8 cellular contexts compared by ENCODE assay signal in the genomic region with DNA sequence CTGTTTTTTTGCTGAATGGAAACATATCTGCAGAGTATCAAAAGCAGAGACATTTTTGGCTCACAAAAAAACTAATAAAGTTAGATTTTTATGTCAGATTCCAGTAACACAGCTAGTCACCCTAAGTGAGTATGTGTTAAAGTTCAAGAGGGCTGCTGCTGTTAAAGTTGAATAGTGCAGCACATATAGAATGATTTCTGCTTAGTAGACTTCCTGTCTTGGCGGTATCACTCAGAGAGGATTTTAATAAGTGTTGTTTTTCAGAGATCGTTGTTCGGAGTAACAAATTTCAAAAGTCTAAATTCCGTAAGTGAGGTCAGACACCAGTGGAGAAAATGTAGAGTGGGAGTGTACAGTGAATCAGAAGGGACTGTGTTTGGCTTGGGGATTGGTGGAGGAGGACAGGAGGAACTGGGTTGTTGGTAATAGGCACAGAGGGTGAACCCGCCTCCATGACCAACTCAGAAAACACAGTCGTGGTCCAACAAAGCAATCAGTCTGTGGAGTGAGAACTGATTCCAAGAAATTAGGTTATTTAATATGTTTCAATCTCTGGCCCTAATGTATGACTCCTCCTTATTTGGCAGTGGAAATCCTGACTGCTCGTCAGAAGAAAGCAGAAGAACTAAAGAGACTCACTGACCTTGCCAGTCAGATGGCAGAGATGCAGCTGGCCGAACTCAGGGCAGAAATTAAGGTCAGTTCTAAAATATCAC. TPM values are rescaled to one million over a fixed set of nuclear protein-coding genes. Genes with fewer than 3 reads are reported as not detected.
DNase-seq lines count a peak whose midpoint lies in the region; ATAC-seq and TF ChIP-seq lines count a peak whose summit lies in the region.

No MANE protein-coding gene starts in this region.

- no peak overlapping the region for H3K4me2 ChIP-seq in parathyroid adenoma (ENCODE audit: low read length)

- H3K9me3 Mint-ChIP-seq in T-helper 1 cell treated with Interleukin-12 subunit alpha and Interleukin-12 subunit beta and Interleukin-4 antibody, amounts not matched to agents 30 μg/mL and 1 μg/mL, for 36 hours: no peaks in the 10 kb centered on the region

- intact Hi-C loops in posterior cingulate gyrus (cut with DNase I): no loop called here

- no peaks in the 10 kb centered on the region for H3K4me1 ChIP-seq in esophagus (ENCODE audit: control insufficient read depth in 2 of 2, insufficient read depth in 2 of 2, low read length in 1 of 2)
- no peaks in the 10 kb centered on the region for H3K4me1 ChIP-seq in parathyroid adenoma

- H3K9ac ChIP-seq in parathyroid adenoma: no peak overlapping the region

- no peaks in the 10 kb centered on the region for H3K79me2 ChIP-seq in parathyroid adenoma

- no peak for ATAC-seq in HG03439 (IDR thresholded peaks at IDR 0.05; ENCODE audit: unreplicated experiment)

- no peaks in the 10 kb centered on the region for H3K27me3 Mint-ChIP-seq in T-helper 1 cell treated with Interleukin-12 subunit alpha and Interleukin-12 subunit beta and Interleukin-4 antibody, amounts not matched to agents 30 μg/mL and 1 μg/mL, for 36 hours (ENCODE audit: low read depth)

- WGBS in esophagus, 2 donors: 58 to 64% methylated on average over 8 of the region's 8 CpGs

- H3K27ac ChIP-seq in esophagus (ENCODE audit: low read depth in 2 of 2, low read length in 1 of 2): peak overlapping the region; percentile 37 to 53
- H3K27ac ChIP-seq in parathyroid adenoma: peak overlapping the region; percentile 7

- H3K4me3 ChIP-seq in esophagus (ENCODE audit: low read depth in 1 of 2, low read length in 2 of 2) (no peak overlapping the region), parathyroid adenoma (ENCODE audit: low read depth, low read length) (no peak overlapping the region)

- H3K36me3 ChIP-seq in esophagus (ENCODE audit: control insufficient read depth in 2 of 2, insufficient read depth in 2 of 2, low read length in 1 of 2): peaks cover 11 to 16% of the 10 kb centered on the region in 2 donors
- no peaks in the 10 kb centered on the region for H3K36me3 ChIP-seq in parathyroid adenoma (ENCODE audit: control insufficient read depth, insufficient read depth, low read length)

- peak overlapping the region; percentile 88 for H3K27ac Mint-ChIP-seq in T-helper 1 cell treated with Interleukin-12 subunit alpha and Interleukin-12 subunit beta and Interleukin-4 antibody, amounts not matched to agents 30 μg/mL and 1 μg/mL, for 36 hours

- DNase-seq in AG09319 (ENCODE audit: extremely low read depth, low read depth) (peak; percentile 75), KBM-7 (no peak), posterior cingulate gyrus (no peak), H4 (ENCODE audit: low spot score) (no peak)

- in situ Hi-C loops in KBM-7 (cut with MboI; ENCODE audit: low pct_unique_long_range_greater_than_20kb, low sequenced_read_pairs): no loop called here

- H3K4me1 Mint-ChIP-seq in T-helper 1 cell treated with Interleukin-12 subunit alpha and Interleukin-12 subunit beta and Interleukin-4 antibody, amounts not matched to agents 30 μg/mL and 1 μg/mL, for 36 hours (ENCODE audit: low read depth): peaks cover 37% of the 10 kb centered on the region

- no peak overlapping the region for H2AFZ ChIP-seq in parathyroid adenoma

- H3K9me3 ChIP-seq in esophagus (ENCODE audit: control insufficient read depth in 2 of 2, insufficient read depth in 1 of 2, low read depth in 1 of 2, low read length in 1 of 2) (no peaks in the 10 kb centered on the region), parathyroid adenoma (ENCODE audit: control insufficient read depth, low read length) (no peaks in the 10 kb centered on the region)

- H3K4me3 Mint-ChIP-seq in T-helper 1 cell treated with Interleukin-12 subunit alpha and Interleukin-12 subunit beta and Interleukin-4 antibody, amounts not matched to agents 30 μg/mL and 1 μg/mL, for 36 hours: peak overlapping the region; percentile 75

- TF ChIP-seq CTCF in AG09319 (IDR thresholded peaks at IDR 0.05; ENCODE audit: low read depth, low read length) (no peak), parathyroid adenoma (IDR thresholded peaks at IDR 0.05) (no peak)

- H3K36me3 Mint-ChIP-seq in T-helper 1 cell treated with Interleukin-12 subunit alpha and Interleukin-12 subunit beta and Interleukin-4 antibody, amounts not matched to agents 30 μg/mL and 1 μg/mL, for 36 hours (ENCODE audit: low read depth): peaks cover 12% of the 10 kb centered on the region

- H3K27me3 ChIP-seq in esophagus (ENCODE audit: control insufficient read depth in 1 of 2, insufficient read depth in 2 of 2, low read length in 2 of 2) (no peaks in the 10 kb centered on the region), parathyroid adenoma (ENCODE audit: control insufficient read depth, insufficient read depth, low read length) (no peaks in the 10 kb centered on the region)

RNA-seq across cellular contexts. Expression of a gene that starts 43.0 kb away (rescaled TPM):
- 1 to 10 TPM; 4.9 to 9.1 TPM for polyA plus RNA-seq in esophagus
- total RNA-seq in H4 (2014; rRNA removed; shearing (Covaris generic)): 15.4 and 15.9 TPM in 2 replicates

RNA-seq across cellular contexts. Expression of a gene that starts 59.1 kb away (rescaled TPM):
- 1 to 10 TPM; 1.3 to 2.5 TPM for polyA plus RNA-seq in esophagus
- total RNA-seq in H4 (2014; rRNA removed; shearing (Covaris generic)): 7.0 and 10.8 TPM in 2 replicates
